Comparison of ENCODE assay signal across 8 cellular contexts in genomic region chr6:27825025-27825823, GRCh38.
A peak's percentile ranks its signal among the peaks of the same experiment; 100 is the strongest.
DNase-seq lines count a peak whose midpoint lies in the region; ATAC-seq and TF ChIP-seq lines count a peak whose summit lies in the region.

No MANE protein-coding gene starts in this region.

- peak overlapping the region; percentile 86 for H3K27ac ChIP-seq in VCaP
- H3K27ac ChIP-seq in iPS DF 6.9 (ENCODE audit: low read length), result peak overlapping the region; percentile 86
- peak overlapping the region; percentile 75 for H3K27ac ChIP-seq in suprapubic skin

- ATAC-seq in HG03460 (IDR thresholded peaks at IDR 0.05; ENCODE audit: unreplicated experiment) (peak; percentile 6), GM19463 (IDR thresholded peaks at IDR 0.05; ENCODE audit: unreplicated experiment) (no peak), GM18498 (IDR thresholded peaks at IDR 0.05; ENCODE audit: unreplicated experiment) (no peak)

- no peaks in the 10 kb centered on the region; the same call in 1 of the 2 replicates for H3K27me3 ChIP-seq in iPS DF 6.9 (ENCODE audit: control insufficient read depth, insufficient read depth, low read length)
- peaks cover 6% of the 10 kb centered on the region for H3K27me3 ChIP-seq in suprapubic skin

- no CpG with 5 or more reads among the region's 7 CpGs for WGBS in iPS DF 6.9 (ENCODE audit: insufficient coverage, insufficient read length)
- 47% methylated on average over 7 of the region's 7 CpGs for WGBS in suprapubic skin

- no peak for TF ChIP-seq EP300 in suprapubic skin (IDR thresholded peaks at IDR 0.05)

- peak; percentile 65 for DNase-seq in ELR (ENCODE audit: low read depth)
- no peak for DNase-seq in iPS DF 6.9 (ENCODE audit: low read depth, low spot score)
- no peak for DNase-seq in suprapubic skin (ENCODE audit: low spot score in 2 of 2)
- DNase-seq in NCI-H2107 treated with DMSO at 0.1 percent for 48 hours (lab: John Stamatoyannopoulos, UW; ENCODE audit: unreplicated experiment), result no peak

- H3K4me3 ChIP-seq in iPS DF 6.9 (ENCODE audit: low read length) (peak overlapping the region; percentile 99; the same call in 1 of the 2 replicates), suprapubic skin (peak overlapping the region; percentile 42)

- TF ChIP-seq POLR2A in suprapubic skin (IDR thresholded peaks at IDR 0.05), result no peak

- H3K36me3 ChIP-seq in iPS DF 6.9 (ENCODE audit: control insufficient read depth, insufficient read depth, low read length) (0 out of 2 replicates have a peak, but pooled peaks cover 2% of the 10 kb centered on the region), suprapubic skin (no peaks in the 10 kb centered on the region)

- H3K4me1 ChIP-seq in iPS DF 6.9 (ENCODE audit: control insufficient read depth, insufficient read depth, low read length) (no peaks in the 10 kb centered on the region), suprapubic skin (peaks cover 14% of the 10 kb centered on the region)

- no peak for TF ChIP-seq CTCF in VCaP (conservative IDR thresholded peaks at IDR 0.05)
- TF ChIP-seq CTCF in suprapubic skin (IDR thresholded peaks at IDR 0.05), result no peak

- H3K9me3 ChIP-seq in iPS DF 6.9 (ENCODE audit: control insufficient read depth, insufficient read depth, low read length), result peaks cover 2% of the 10 kb centered on the region; the same call in 1 of the 2 replicates
- no peaks in the 10 kb centered on the region for H3K9me3 ChIP-seq in suprapubic skin
